8 cellular contexts compared by ENCODE assay signal in the genomic region with DNA sequence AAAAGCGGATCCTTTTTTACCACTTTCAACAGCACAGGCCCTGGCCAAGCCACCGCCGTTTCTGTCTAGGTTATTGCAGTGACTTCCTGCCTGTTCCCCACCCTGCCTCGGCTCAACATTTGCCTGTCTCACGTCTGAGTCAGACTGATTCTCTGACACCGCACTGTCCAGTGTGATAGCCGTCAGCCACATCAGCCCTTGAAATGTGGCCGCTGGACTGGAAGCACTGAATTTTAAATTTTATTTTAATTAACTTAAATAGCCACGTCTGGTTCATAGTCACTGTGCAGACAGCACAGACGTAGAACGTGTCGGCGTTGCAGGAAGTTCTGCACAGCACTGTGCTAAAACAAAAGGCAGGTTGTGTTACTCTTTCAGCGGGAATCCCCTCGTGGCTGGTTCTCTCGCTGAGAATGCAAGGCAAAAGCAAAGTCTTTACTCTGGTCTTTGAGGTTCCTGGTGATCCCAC. TPM values are rescaled to one million over a fixed set of nuclear protein-coding genes. Genes with fewer than 3 reads are reported as not detected.
DNase-seq lines count a peak whose midpoint lies in the region; ATAC-seq lines count a peak whose summit lies in the region.

No MANE protein-coding gene starts in this region.

- peaks cover 4% of the 10 kb centered on the region in 3 donors for H3K27me3 Mint-ChIP-seq in immature natural killer cell (ENCODE audit: low read depth in 3 of 3)

- H3K4me1 Mint-ChIP-seq in immature natural killer cell = peaks cover 33 to 34% of the 10 kb centered on the region in 2 donors

- peak overlapping the region; percentile 49 to 79 (median 61) for H3K4me3 Mint-ChIP-seq in immature natural killer cell

- ATAC-seq in HG03520 (IDR thresholded peaks at IDR 0.05; ENCODE audit: unreplicated experiment) (peak; percentile 73), HG03521 (IDR thresholded peaks at IDR 0.05; ENCODE audit: unreplicated experiment) (no peak)

- peaks cover 22 to 42% (median 33%) of the 10 kb centered on the region in 3 donors for H3K36me3 Mint-ChIP-seq in immature natural killer cell

- H3K9me3 Mint-ChIP-seq in immature natural killer cell = no peaks in the 10 kb centered on the region

- peak; percentile 40 to 44 (median 42) for DNase-seq in activated CD8-positive, alpha-beta memory T cell treated with anti-CD3 and anti-CD28 coated beads for 48 hours (ENCODE audit: low read depth in 2 of 3, low spot score in 2 of 3)
- peak; percentile 48 to 66 (median 63) for DNase-seq in immature natural killer cell
- DNase-seq in stimulated activated CD8-positive, alpha-beta memory T cell treated with anti-CD3 and anti-CD28 coated beads, Interleukin-7, amount 100 ng/mL, for 48 hours (ENCODE audit: extremely low read depth in 1 of 2, low read depth in 1 of 2) = peak; percentile 27 to 47
- no peak for DNase-seq in NCI-H748 (lab: John Stamatoyannopoulos, UW; ENCODE audit: unreplicated experiment)
- no peak for DNase-seq in foreskin melanocyte
- no peak for DNase-seq in T1000 (lab: John Stamatoyannopoulos, UW)

- peak overlapping the region; percentile 91 to 96 (median 94) for H3K27ac Mint-ChIP-seq in immature natural killer cell

RNA-seq across cellular contexts. Expression of a gene that starts 56.3 kb away (rescaled TPM):
- polyA plus RNA-seq in immature natural killer cell = 10 to 100 TPM; 57.5 to 59.7 (median 59.3) TPM

Comparison
In these comparisons a context has a peak if more than half of its experiments do, and no peak if none do; other contexts are left out.
1. DNase-seq: peak in activated CD8-positive, alpha-beta memory T cell treated with anti-CD3 and anti-CD28 coated beads for 48 hours (3 of 3), immature natural killer cell (3 of 3) and stimulated activated CD8-positive, alpha-beta memory T cell treated with anti-CD3 and anti-CD28 coated beads, Interleukin-7, amount 100 ng/mL, for 48 hours (2 of 2); none in NCI-H748 (single experiment), foreskin melanocyte (single experiment) and T1000 (single experiment).